ENCODE assay signal across 15 cellular contexts in genomic region chr7:144256112-144256511, GRCh38. TPM values are rescaled to one million over a fixed set of nuclear protein-coding genes. Genes with fewer than 3 reads are reported as not detected.
DNase-seq lines count a peak whose midpoint lies in the region; ATAC-seq and TF ChIP-seq lines count a peak whose summit lies in the region.
"Had no signal": no experiment of that assay in that cellular context is flagged by ENCODE, and none has a peak within 500 bp of the region (broad histone marks: within the 10 kb centered on the region; RNA-seq: fewer than 3 reads in every experiment).

No MANE protein-coding gene starts in this region.

- peak overlapping the region; percentile 5 for H2BK5ac ChIP-seq in mesendoderm (ENCODE audit: low read length)

- ATAC-seq in GM23338 (peak; percentile 29; the same call in 1 of the 3 replicates), PC-3 (no peak), HG02763 (IDR thresholded peaks at IDR 0.05; ENCODE audit: unreplicated experiment) (no peak)
- ATAC-seq: psoas muscle had no signal

- H3K27me3 Mint-ChIP-seq in GM23338 (ENCODE audit: insufficient read depth, low read depth, poor library complexity): no peaks in the 10 kb centered on the region
- H3K27me3 Mint-ChIP-seq: brain, naive B cell had no signal

- no peak overlapping the region for H3K4me3 Mint-ChIP-seq in GM23338
- H3K4me3 Mint-ChIP-seq: brain, naive B cell had no signal

- H4K20me1 ChIP-seq in GM23338 (replicated peaks; ENCODE audit: insufficient read depth): no peaks in the 10 kb centered on the region
- H4K20me1 ChIP-seq in PC-3 (ENCODE audit: low read length): no peaks in the 10 kb centered on the region

- no peak overlapping the region for H2BK15ac ChIP-seq in mesendoderm (replicated peaks; ENCODE audit: low read depth)

- no peak overlapping the region for H2AK5ac ChIP-seq in mesendoderm (ENCODE audit: low read length)

- no peak overlapping the region for H3K4ac ChIP-seq in mesendoderm (ENCODE audit: low read depth, low read length)

- DNase-seq in GM23338 (ENCODE audit: low spot score) (peak; percentile 57), PC-3 (peak; percentile 2), epithelial cell of esophagus (ENCODE audit: low read depth) (peak; percentile 63), mesendoderm (peak; percentile 96), NCI-H82 (lab: John Stamatoyannopoulos, UW) (no peak)
- DNase-seq in activated CD8-positive, alpha-beta memory T cell treated with anti-CD3 and anti-CD28 coated beads, Interleukin-2, amount 50 U/mL, for 4 hours: no peak
- DNase-seq: activated naive CD4-positive, alpha-beta T cell; effector memory CD4-positive, alpha-beta T cell; naive B cell; psoas muscle; stimulated activated CD4-positive, alpha-beta T cell treated with anti-CD3 and anti-CD28 coated beads, Interleukin-15, amount 100 ng/mL, for 24 hours had no signal

- intact Hi-C loops in PC-3 (cut with micrococcal nuclease): no loop called here

- no peaks in the 10 kb centered on the region for H3K9me3 Mint-ChIP-seq in GM23338
- H3K9me3 Mint-ChIP-seq: brain, naive B cell had no signal

- H3K9me3 ChIP-seq in PC-3 (ENCODE audit: low read length): no peaks in the 10 kb centered on the region
- H3K9me3 ChIP-seq: psoas muscle had no signal

- no peak overlapping the region for H2BK120ac ChIP-seq in mesendoderm (ENCODE audit: low read depth, low read length)

- H3K56ac ChIP-seq in mesendoderm (ENCODE audit: low read length): peak overlapping the region; percentile 60

- H3K27ac Mint-ChIP-seq in GM23338: no peak overlapping the region
- H3K27ac Mint-ChIP-seq: brain had no signal

- POLR2A ChIA-PET in PC-3 (lab: Charles Lee; ENCODE audit: unreplicated experiment): no interaction called here

- H3K4me3 ChIP-seq in GM23338: no peak overlapping the region
- H3K4me3 ChIP-seq in PC-3 (ENCODE audit: low read length): no peak overlapping the region
- no peak overlapping the region for H3K4me3 ChIP-seq in epithelial cell of esophagus (ENCODE audit: low read length)
- no peak overlapping the region for H3K4me3 ChIP-seq in mesendoderm (ENCODE audit: low read length)
- H3K4me3 ChIP-seq: psoas muscle had no signal

- no peak overlapping the region for H2AFZ ChIP-seq in GM23338
- no peak overlapping the region for H2AFZ ChIP-seq in PC-3 (ENCODE audit: low read length)

- H4K5ac ChIP-seq in mesendoderm (ENCODE audit: low read length): peak overlapping the region; percentile 2

- no peak for TF ChIP-seq CTCF in GM23338 (conservative IDR thresholded peaks at IDR 0.05; ENCODE audit: low read depth in 2 of 2)
- no peak for TF ChIP-seq CTCF in PC-3 (conservative IDR thresholded peaks at IDR 0.05; ENCODE audit: low read depth, low read length)
- no peak for TF ChIP-seq CTCF in epithelial cell of esophagus (IDR thresholded peaks at IDR 0.05; ENCODE audit: insufficient read depth, low read depth, low read length, missing control alignments)

- H3K4me1 Mint-ChIP-seq in GM23338: peaks cover 13% of the 10 kb centered on the region; the same call in 2 of the 3 replicates
- H3K4me1 Mint-ChIP-seq: brain, naive B cell had no signal

- H3K18ac ChIP-seq in mesendoderm (ENCODE audit: low read length): peak overlapping the region; percentile 75

- no peaks in the 10 kb centered on the region for H3K27me3 ChIP-seq in GM23338 (ENCODE audit: insufficient read depth)
- H3K27me3 ChIP-seq in PC-3 (ENCODE audit: low read length): no peaks in the 10 kb centered on the region
- no peaks in the 10 kb centered on the region for H3K27me3 ChIP-seq in mesendoderm (ENCODE audit: insufficient read depth, low read length, poor library complexity)

- H3K36me3 ChIP-seq in GM23338 (ENCODE audit: insufficient read depth): no peaks in the 10 kb centered on the region
- no peaks in the 10 kb centered on the region for H3K36me3 ChIP-seq in PC-3 (ENCODE audit: low read depth, low read length)
- H3K36me3 ChIP-seq in mesendoderm (ENCODE audit: control insufficient read depth, insufficient read depth, low read length): no peaks in the 10 kb centered on the region

- H3K79me1 ChIP-seq in mesendoderm (ENCODE audit: low read length): no peaks in the 10 kb centered on the region

- no TSS peak for BruUV-seq in PC-3 (replicated peaks; lab: Mats Ljungman, UMichigan)

- no peak overlapping the region for H4K8ac ChIP-seq in mesendoderm (ENCODE audit: low read depth, low read length)

- WGBS in mesendoderm (ENCODE audit: extremely low coverage, insufficient coverage, low lambda C conversion rate): no CpG with 5 or more reads among the region's 3 CpGs

- no peaks in the 10 kb centered on the region for H3K36me3 Mint-ChIP-seq in GM23338 (ENCODE audit: low read depth)
- H3K36me3 Mint-ChIP-seq: brain, naive B cell had no signal

- H3K9me2 ChIP-seq in GM23338 (ENCODE audit: insufficient read depth): no peaks in the 10 kb centered on the region
- H3K9me2 ChIP-seq in PC-3 (replicated peaks; ENCODE audit: low read length): no peaks in the 10 kb centered on the region

- H3K79me2 ChIP-seq in GM23338 (replicated peaks; ENCODE audit: insufficient read depth): no peaks in the 10 kb centered on the region
- no peaks in the 10 kb centered on the region for H3K79me2 ChIP-seq in PC-3 (ENCODE audit: low read length)
- H3K79me2 ChIP-seq in mesendoderm (ENCODE audit: control insufficient read depth, insufficient read depth, low read length): no peaks in the 10 kb centered on the region

- no peak overlapping the region for H3K9ac ChIP-seq in PC-3 (ENCODE audit: low read length)
- no peak overlapping the region for H3K9ac ChIP-seq in mesendoderm (ENCODE audit: low read length)

- peak overlapping the region; percentile 80; the same call in 1 of the 2 replicates for H3K27ac ChIP-seq in GM23338 (ENCODE audit: low read depth)
- H3K27ac ChIP-seq in PC-3 (ENCODE audit: low read length): no peak overlapping the region
- no peak overlapping the region for H3K27ac ChIP-seq in mesendoderm (ENCODE audit: low read depth, low read length)
- H3K27ac ChIP-seq: C4-2B, psoas muscle had no signal

- CTCF ChIA-PET in PC-3 (lab: Charles Lee): no interaction called here

- H3K4me2 ChIP-seq in GM23338 (no peak overlapping the region), PC-3 (ENCODE audit: low read length) (no peak overlapping the region), mesendoderm (ENCODE audit: low read length) (no peak overlapping the region)

- H3K4me1 ChIP-seq in GM23338 (ENCODE audit: insufficient read depth) (peaks cover 10% of the 10 kb centered on the region; the same call in 1 of the 2 replicates), PC-3 (ENCODE audit: insufficient read depth, low read length) (no peaks in the 10 kb centered on the region), mesendoderm (ENCODE audit: control insufficient read depth, low read depth, low read length) (peaks cover 7% of the 10 kb centered on the region)
- H3K4me1 ChIP-seq: psoas muscle had no signal

- H3F3A ChIP-seq in GM23338 (replicated peaks; ENCODE audit: low read depth): no peaks in the 10 kb centered on the region
- no peaks in the 10 kb centered on the region for H3F3A ChIP-seq in PC-3 (ENCODE audit: low read length, unreplicated experiment)

- no peak overlapping the region for H3K23ac ChIP-seq in mesendoderm (ENCODE audit: low read length)

RNA-seq across cellular contexts. Expression of gene OR2A7, which starts 8.5 kb away (rescaled TPM):
- total RNA-seq in GM23338 (2014; rRNA removed; shearing (Covaris generic)): 1.6 and 2.2 TPM in 2 replicates
- 1.7 and 3.2 TPM in 2 replicates for polyA plus RNA-seq in GM23338 (2016; fragmentation: Nextera tagmentation; extraction: Ambion mirVana)
- total RNA-seq in PC-3 (2014; rRNA removed): 0.69 TPM in 2 replicates
- 1.3 TPM for polyA plus RNA-seq in mesendoderm (2013, experiment 1 of 2)
- 1.2 TPM for polyA plus RNA-seq in mesendoderm (2013, experiment 2 of 2)

RNA-seq across cellular contexts. Expression of gene CTAGE8, which starts 13.0 kb away (rescaled TPM):
- 0.52 and 1.4 TPM in 2 replicates for total RNA-seq in GM23338 (2014; rRNA removed; shearing (Covaris generic))
- 1.3 and 3.1 TPM in 2 replicates for polyA plus RNA-seq in GM23338 (2016; fragmentation: Nextera tagmentation; extraction: Ambion mirVana)
- total RNA-seq in PC-3 (2014; rRNA removed): 0.69 and 1.2 TPM in 2 replicates
- not detected for polyA plus RNA-seq in mesendoderm (2013, experiment 1 of 2)
- polyA plus RNA-seq in mesendoderm (2013, experiment 2 of 2): not detected

RNA-seq across cellular contexts. Expression of gene OR2A42, which starts 16.7 kb away (rescaled TPM):
- 0.27 and 0.28 TPM in 2 replicates for total RNA-seq in GM23338 (2014; rRNA removed; shearing (Covaris generic))
- 1.8 and 2.1 TPM in 2 replicates for polyA plus RNA-seq in GM23338 (2016; fragmentation: Nextera tagmentation; extraction: Ambion mirVana)
- 0.40 TPM in 1 of 2 replicates, not detected in the other for total RNA-seq in PC-3 (2014; rRNA removed)
- not detected for polyA plus RNA-seq in mesendoderm (2013, experiment 1 of 2)
- not detected for polyA plus RNA-seq in mesendoderm (2013, experiment 2 of 2)
- total RNA-seq: psoas muscle, temporal lobe had no signal

RNA-seq across cellular contexts. Expression of gene OR2A1, which starts 56.1 kb away (rescaled TPM):
- total RNA-seq in GM23338 (2014; rRNA removed; shearing (Covaris generic)): 0.10 TPM in 1 of 2 replicates, not detected in the other
- polyA plus RNA-seq in GM23338 (2016; fragmentation: Nextera tagmentation; extraction: Ambion mirVana): 1.2 and 1.6 TPM in 2 replicates
- total RNA-seq in PC-3 (2014; rRNA removed): 0.40 TPM in 1 of 2 replicates, not detected in the other
- polyA plus RNA-seq in mesendoderm (2013, experiment 1 of 2): not detected
- not detected for polyA plus RNA-seq in mesendoderm (2013, experiment 2 of 2)
- total RNA-seq: psoas muscle had no signal

Comparison
In these comparisons a context has a peak if more than half of its experiments do, and no peak if none do; other contexts are left out.
1. DNase-seq: peak in GM23338 (single experiment), PC-3 (single experiment), epithelial cell of esophagus (single experiment) and mesendoderm (single experiment); none in NCI-H82 (single experiment) and activated CD8-positive, alpha-beta memory T cell treated with anti-CD3 and anti-CD28 coated beads, Interleukin-2, amount 50 U/mL, for 4 hours (single experiment).